In the genomic region with DNA sequence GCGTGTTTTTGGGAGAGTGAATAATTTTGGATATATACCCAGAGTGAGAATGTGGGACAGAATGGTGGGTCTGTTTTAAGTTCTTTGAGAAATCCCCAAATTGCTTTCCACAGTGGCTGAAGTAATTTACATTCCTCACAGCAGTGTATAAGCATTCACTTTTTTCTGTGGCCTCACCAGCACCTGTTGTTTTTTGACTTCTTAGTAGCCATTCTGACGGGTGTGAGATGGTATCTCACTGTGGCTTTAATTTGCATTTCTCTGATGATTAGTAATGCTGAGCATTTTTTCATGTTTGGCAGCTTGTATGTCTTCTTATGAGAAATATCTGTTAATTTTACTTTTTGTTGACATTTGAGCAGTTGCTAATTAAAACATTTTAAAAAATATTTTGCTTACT, we compare ENCODE assay signal across 1 cellular context.
TF ChIP-seq lines count a peak whose summit lies in the region.

No MANE protein-coding gene starts in this region.

TF ChIP-seq in GM12878, 131 proteins besides CTCF, POLR2A, EP300 and RAD21:
- TF ChIP-seq MTA2 (IDR thresholded peaks at IDR 0.05; ENCODE audit: low read depth) (peak; percentile 44; the same call in 1 of the 2 replicates), NR2C1 (IDR thresholded peaks at IDR 0.05) (no peak), FOS (IDR thresholded peaks at IDR 0.05; ENCODE audit: borderline replicate concordance, extremely low read depth, insufficient read length) (no peak), NR2C2 (IDR thresholded peaks at IDR 0.05; ENCODE audit: borderline replicate concordance, control insufficient read depth, insufficient read length, low read depth) (no peak), IKZF2 (IDR thresholded peaks at IDR 0.05) (no peak), RBBP5 (conservative IDR thresholded peaks at IDR 0.05) (no peak), SRF (IDR thresholded peaks at IDR 0.05; ENCODE audit: low read depth in 2 of 2, low read length in 2 of 2) (no peak), HDAC6 (IDR thresholded peaks at IDR 0.05; ENCODE audit: unreplicated experiment) (no peak), PAX8 (IDR thresholded peaks at IDR 0.05) (no peak), ETV6 (conservative IDR thresholded peaks at IDR 0.05 in 1 of 2, IDR thresholded peaks at IDR 0.05 in 1 of 2; ENCODE audit: borderline replicate concordance in 1 of 2, low read depth in 1 of 2) (no peak), SMARCA5 (IDR thresholded peaks at IDR 0.05) (no peak), RFX5 (IDR thresholded peaks at IDR 0.05; ENCODE audit: low read depth, low read length) (no peak), DPF2 (IDR thresholded peaks at IDR 0.05) (peak; percentile 66; the same call in 1 of the 2 replicates), HDGF (IDR thresholded peaks at IDR 0.05) (no peak), IKZF1 (conservative IDR thresholded peaks at IDR 0.05) (0 out of 2 replicates have a peak, but pooled peaks have one; percentile 19), TBL1XR1 (IDR thresholded peaks at IDR 0.05; ENCODE audit: low read depth, low read length) (no peak), MXI1 (IDR thresholded peaks at IDR 0.05; ENCODE audit: low read depth, low read length) (no peak), RAD51 (IDR thresholded peaks at IDR 0.05) (no peak)
TF ChIP-seq in GM12878: peak in this region for 3.
